In the genomic region with DNA sequence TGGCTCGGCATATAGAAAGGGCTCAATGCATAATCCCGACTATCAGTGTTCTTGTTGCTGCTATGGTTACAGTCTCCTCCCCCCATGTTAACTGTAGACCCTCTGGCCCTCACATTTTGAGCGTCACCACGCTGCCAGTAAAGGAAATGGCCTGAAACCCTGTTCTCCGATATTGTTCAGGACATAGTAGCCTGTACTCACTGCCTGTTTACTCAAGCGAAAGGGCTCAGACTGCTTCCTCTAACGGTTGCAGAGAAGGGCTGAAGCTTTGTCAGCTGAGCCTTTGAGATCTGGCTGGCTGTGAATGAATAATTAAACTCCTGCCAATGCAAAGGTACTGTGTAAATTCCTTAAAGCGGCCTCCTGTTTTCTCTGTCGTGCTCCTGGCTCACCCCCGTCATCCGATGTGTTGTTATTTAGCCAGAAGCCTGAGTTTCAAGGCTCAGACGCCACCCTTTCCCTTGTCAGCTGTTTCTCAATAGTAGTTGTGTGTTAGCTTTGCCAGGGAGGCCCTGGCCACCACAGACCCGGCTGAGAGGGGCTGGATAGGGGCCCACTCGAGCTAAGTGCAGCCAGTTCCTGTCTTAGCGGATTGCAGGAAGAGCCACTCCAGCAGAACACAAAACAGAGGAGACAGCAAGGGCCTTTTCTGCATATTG, we compare ENCODE assay signal across 8 cellular contexts. TPM values are rescaled to one million over a fixed set of nuclear protein-coding genes. Genes with fewer than 3 reads are reported as not detected.
DNase-seq lines count a peak whose midpoint lies in the region; ATAC-seq and TF ChIP-seq lines count a peak whose summit lies in the region.

No MANE protein-coding gene starts in this region.

- H3K27me3 ChIP-seq in right lobe of liver: no peaks in the 10 kb centered on the region

- peak; percentile 85 to 91 (median 89) for ATAC-seq in right lobe of liver

- POLR2A ChIA-PET in HEK293T (lab: Yijun Ruan, JAX): interaction anchor here (0.8 kb wide), 1 partner anchor 31 kb away, joined by 3 read pairs; a partner anchor contains a TSS

- H3K9me3 ChIP-seq in right lobe of liver: no peaks in the 10 kb centered on the region

- CTCF ChIA-PET in HEK293T (lab: Yijun Ruan, JAX): no interaction called here

- no peak for TF ChIP-seq CTCF in right lobe of liver (IDR thresholded peaks at IDR 0.05)

- H3K36me3 ChIP-seq in right lobe of liver: no peaks in the 10 kb centered on the region

- H3K27ac ChIP-seq in right lobe of liver (peak overlapping the region; percentile 71 to 83 (median 80)), temporal lobe (ENCODE audit: low read depth, low read length) (peak overlapping the region; percentile 32)

- intact Hi-C loops in right lobe of liver (cut with DNase I): no loop called here

- H3K4me1 ChIP-seq in right lobe of liver: peaks cover 0 to 46% (median 22%) of the 10 kb centered on the region in 4 donors

- peak; percentile 10 for DNase-seq in GM19238 (ENCODE audit: insufficient read length, low spot score)
- DNase-seq in NCI-H1436 treated with DMSO at 0.1 percent for 48 hours (lab: John Stamatoyannopoulos, UW): peak; percentile 39
- peak; percentile 52 for DNase-seq in cerebellar cortex (ENCODE audit: low spot score)
- DNase-seq in right lobe of liver: peak; percentile 46 to 80 (median 69)
- DNase-seq in HuH-7.5 (ENCODE audit: low spot score): no peak
- no peak for DNase-seq in effector CD8-positive, alpha-beta T cell (lab: John Stamatoyannopoulos, UW)
- DNase-seq in HEK293T (ENCODE audit: extremely low spot score): no peak

- TF ChIP-seq POLR2A in right lobe of liver (IDR thresholded peaks at IDR 0.05): no peak

- WGBS in right lobe of liver (ENCODE audit: insufficient coverage, low coverage, low lambda C conversion rate, missing lambda C conversion rate): 1% methylated on average over 12 of the region's 15 CpGs

- peak overlapping the region in 1 of 3 donors; percentile 22 for H3K4me3 ChIP-seq in right lobe of liver

TF ChIP-seq in HEK293T, 16 proteins besides CTCF, POLR2A, EP300 and RAD21:
- TF ChIP-seq SP1 (IDR thresholded peaks at IDR 0.05): no peak
- TF ChIP-seq BHLHE40 (IDR thresholded peaks at IDR 0.05; ENCODE audit: borderline replicate concordance): no peak
- TF ChIP-seq, protein P1, sequence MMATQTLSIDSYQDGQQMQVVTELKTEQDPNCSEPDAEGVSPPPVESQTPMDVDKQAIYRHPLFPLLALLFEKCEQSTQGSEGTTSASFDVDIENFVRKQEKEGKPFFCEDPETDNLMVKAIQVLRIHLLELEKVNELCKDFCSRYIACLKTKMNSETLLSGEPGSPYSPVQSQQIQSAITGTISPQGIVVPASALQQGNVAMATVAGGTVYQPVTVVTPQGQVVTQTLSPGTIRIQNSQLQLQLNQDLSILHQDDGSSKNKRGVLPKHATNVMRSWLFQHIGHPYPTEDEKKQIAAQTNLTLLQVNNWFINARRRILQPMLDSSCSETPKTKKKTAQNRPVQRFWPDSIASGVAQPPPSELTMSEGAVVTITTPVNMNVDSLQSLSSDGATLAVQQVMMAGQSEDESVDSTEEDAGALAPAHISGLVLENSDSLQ (IDR thresholded peaks at IDR 0.05): no peak
- no peak for TF ChIP-seq SUZ12 (IDR thresholded peaks at IDR 0.05)
- TF ChIP-seq ELF4 (IDR thresholded peaks at IDR 0.05): no peak
- no peak for TF ChIP-seq TARDBP (IDR thresholded peaks at IDR 0.05)
- TF ChIP-seq HDGF (IDR thresholded peaks at IDR 0.05; ENCODE audit: borderline replicate concordance): no peak
- TF ChIP-seq L3MBTL2 (conservative IDR thresholded peaks at IDR 0.05): no peak
- TF ChIP-seq FOXM1 (IDR thresholded peaks at IDR 0.05; ENCODE audit: borderline replicate concordance): no peak
- TF ChIP-seq FOXK2 (IDR thresholded peaks at IDR 0.05): no peak
- TF ChIP-seq CTBP1 (IDR thresholded peaks at IDR 0.05; ENCODE audit: borderline replicate concordance): no peak
- no peak for TF ChIP-seq ZNF384 (IDR thresholded peaks at IDR 0.05)
- no peak for TF ChIP-seq NFRKB (IDR thresholded peaks at IDR 0.05)
- TF ChIP-seq ARNT (IDR thresholded peaks at IDR 0.05): no peak
- TF ChIP-seq FOXA1 (IDR thresholded peaks at IDR 0.05): no peak

RNA-seq across cellular contexts. Expression of a gene that starts 31.2 kb away (rescaled TPM):
- 10 to 100 TPM; 38.3 to 76.7 (median 62.7) TPM for total RNA-seq in right lobe of liver
- total RNA-seq in temporal lobe: 48.2 TPM

Comparison
In these comparisons a context has a peak if more than half of its experiments do, and no peak if none do; other contexts are left out.
1. DNase-seq: peak in GM19238 (single experiment), NCI-H1436 treated with DMSO at 0.1 percent for 48 hours (single experiment), cerebellar cortex (single experiment) and right lobe of liver (3 of 3); none in HuH-7.5 (single experiment), effector CD8-positive, alpha-beta T cell (single experiment) and HEK293T (single experiment).